ENCODE assay signal across 19 cellular contexts in genomic region chr11:35559949-35560348, GRCh38. TPM values are rescaled to one million over a fixed set of nuclear protein-coding genes. Genes with fewer than 3 reads are reported as not detected.
DNase-seq lines count a peak whose midpoint lies in the region; ATAC-seq, FAIRE-seq and TF ChIP-seq lines count a peak whose summit lies in the region.
"Had no signal": no experiment of that assay in that cellular context is flagged by ENCODE, and none has a peak within 500 bp of the region (broad histone marks: within the 10 kb centered on the region; RNA-seq: fewer than 3 reads in every experiment).

No MANE protein-coding gene starts in this region.

- no peaks in the 10 kb centered on the region for H3F3A ChIP-seq in neural progenitor cell (ENCODE audit: low read depth)

- no peak overlapping the region for H4K8ac ChIP-seq in IMR-90 (ENCODE audit: low read depth in 2 of 2, low read length in 2 of 2)

- H3K9me3 ChIP-seq in IMR-90 (ENCODE audit: control insufficient read depth, insufficient read depth, low read length): no peaks in the 10 kb centered on the region
- H3K9me3 ChIP-seq in astrocyte (ENCODE audit: insufficient read depth, low read depth, low read length): no peaks in the 10 kb centered on the region
- no peaks in the 10 kb centered on the region for H3K9me3 ChIP-seq in neural progenitor cell (ENCODE audit: low read depth)
- H3K9me3 ChIP-seq: A549, Caco-2, HAP-1 had no signal

- no peaks in the 10 kb centered on the region for H3K27me3 ChIP-seq in IMR-90 (ENCODE audit: control insufficient read depth, insufficient read depth, low read length)
- H3K27me3 ChIP-seq in astrocyte (ENCODE audit: insufficient read depth, low read length): no peaks in the 10 kb centered on the region
- no peaks in the 10 kb centered on the region for H3K27me3 ChIP-seq in foreskin keratinocyte
- H3K27me3 ChIP-seq in neural progenitor cell: no peaks in the 10 kb centered on the region

- no peak overlapping the region for H3K4me3 ChIP-seq in IMR-90 (ENCODE audit: insufficient read depth, low read depth, low read length)
- H3K4me3 ChIP-seq in astrocyte (ENCODE audit: insufficient read depth, low read depth, low read length): no peak overlapping the region
- H3K4me3 ChIP-seq in neural progenitor cell: no peak overlapping the region
- H3K4me3 ChIP-seq: A549, GM23248, HAP-1 had no signal

- CTCF ChIA-PET in IMR-90 (lab: Yijun Ruan, JAX): interaction anchor here (1.2 kb wide), 1 partner anchor 15 kb away, joined by 3 read pairs; no protein-coding TSS in a partner anchor

- H3K4me2 ChIP-seq in IMR-90 (ENCODE audit: low read depth, low read length) (no peak overlapping the region), astrocyte (ENCODE audit: low read length) (no peak overlapping the region), neural progenitor cell (no peak overlapping the region)
- H3K4me2 ChIP-seq: A549 had no signal

- TF ChIP-seq CTCF in IMR-90 (conservative IDR thresholded peaks at IDR 0.05; ENCODE audit: low read depth, low read length) (no peak), astrocyte (IDR thresholded peaks at IDR 0.05; ENCODE audit: insufficient read depth, low read depth, low read length) (no peak), foreskin keratinocyte (conservative IDR thresholded peaks at IDR 0.05) (no peak), neural progenitor cell (IDR thresholded peaks at IDR 0.05) (no peak)

- H3K4ac ChIP-seq in IMR-90 (ENCODE audit: low read depth, low read length): no peak overlapping the region

- H2BK120ac ChIP-seq in IMR-90 (ENCODE audit: low read depth, low read length): peak overlapping the region; percentile 27; the same call in 1 of the 2 replicates

- H3K4me1 Mint-ChIP-seq in astrocyte (ENCODE audit: low read depth, unreplicated experiment) (peaks cover 5% of the 10 kb centered on the region), neural progenitor cell (peaks cover 8% of the 10 kb centered on the region)

- no peak overlapping the region for H3K14ac ChIP-seq in IMR-90 (replicated peaks; ENCODE audit: low read depth, low read length)

- H3K9me3 Mint-ChIP-seq in astrocyte (ENCODE audit: unreplicated experiment) (no peaks in the 10 kb centered on the region), neural progenitor cell (no peaks in the 10 kb centered on the region)
- H3K9me3 Mint-ChIP-seq: CD4-positive, alpha-beta T cell had no signal

- H3K36me3 ChIP-seq in IMR-90 (ENCODE audit: control insufficient read depth, insufficient read depth, low read length) (no peaks in the 10 kb centered on the region), astrocyte (ENCODE audit: insufficient read depth, low read length) (no peaks in the 10 kb centered on the region), neural progenitor cell (no peaks in the 10 kb centered on the region)
- H3K36me3 ChIP-seq: HAP-1 had no signal

- H3K79me2 ChIP-seq in astrocyte (ENCODE audit: insufficient read depth, low read length): no peaks in the 10 kb centered on the region
- no peaks in the 10 kb centered on the region for H3K79me2 ChIP-seq in neural progenitor cell (ENCODE audit: low read depth)

- TF ChIP-seq RAD21 in IMR-90 (IDR thresholded peaks at IDR 0.05; ENCODE audit: low read length): no peak

- H4K91ac ChIP-seq in IMR-90 (ENCODE audit: insufficient read depth, low read depth, low read length): no peak overlapping the region; the same call in 1 of the 2 replicates

- H3K27ac ChIP-seq in IMR-90 (ENCODE audit: insufficient read depth, low read length): no peak overlapping the region
- H3K27ac ChIP-seq in astrocyte (ENCODE audit: low read depth, low read length): no peak overlapping the region
- H3K27ac ChIP-seq in foreskin keratinocyte: no peak overlapping the region
- no peak overlapping the region for H3K27ac ChIP-seq in neural progenitor cell
- H3K27ac ChIP-seq: 22Rv1, A549, C4-2B, GM23248 had no signal

- no peak for TF ChIP-seq POLR2A in IMR-90 (IDR thresholded peaks at IDR 0.05; ENCODE audit: low read depth, low read length)

- H3K27me3 Mint-ChIP-seq in astrocyte (ENCODE audit: low read depth, unreplicated experiment): peaks cover 9% of the 10 kb centered on the region
- H3K27me3 Mint-ChIP-seq in neural progenitor cell (ENCODE audit: insufficient read depth, low read depth): peaks cover 4% of the 10 kb centered on the region

- ATAC-seq in IMR-90 (ENCODE audit: low read depth) (no peak), foreskin keratinocyte (peak; percentile 93)
- ATAC-seq: A549 had no signal

- in situ Hi-C loops in IMR-90 (cut with MboI; ENCODE audit: low sequenced_read_pairs): no loop called here

- no peak overlapping the region for H3K56ac ChIP-seq in IMR-90 (ENCODE audit: extremely low read depth, insufficient read depth, low read length)

- no peak overlapping the region for H4K5ac ChIP-seq in IMR-90 (ENCODE audit: low read depth, low read length)

- H3K27ac Mint-ChIP-seq in astrocyte (ENCODE audit: unreplicated experiment) (peak overlapping the region; percentile 13), neural progenitor cell (peak overlapping the region; percentile 53)
- H3K27ac Mint-ChIP-seq: CD4-positive, alpha-beta T cell had no signal

- DNase-seq in IMR-90: no peak
- DNase-seq in astrocyte (ENCODE audit: low read depth): no peak
- DNase-seq in foreskin keratinocyte: no peak
- DNase-seq in neural progenitor cell (ENCODE audit: low spot score): no peak
- no peak for DNase-seq in stimulated activated CD4-positive, alpha-beta T cell treated with anti-CD3 and anti-CD28 coated beads, Interleukin-1b, Interleukin-23, amount 100 ng/mL, for 48 hours
- DNase-seq in KG1 (lab: John Stamatoyannopoulos, UW): no peak
- no peak for DNase-seq in NCI-H2171 (lab: John Stamatoyannopoulos, UW)
- DNase-seq: AML-193; Caco-2; CD4-positive, alpha-beta T cell; GM23248 had no signal

- H2AK5ac ChIP-seq in IMR-90 (ENCODE audit: low read depth, low read length): 0 out of 2 replicates have a peak overlapping the region, but pooled peaks have one; percentile 21

- no peak overlapping the region for H3K4me3 Mint-ChIP-seq in astrocyte (ENCODE audit: unreplicated experiment)
- no peak overlapping the region for H3K4me3 Mint-ChIP-seq in neural progenitor cell
- H3K4me3 Mint-ChIP-seq: CD4-positive, alpha-beta T cell had no signal

- POLR2A ChIA-PET in IMR-90 (lab: Charles Lee; ENCODE audit: unreplicated experiment): no interaction called here

- peak overlapping the region; percentile 15; the same call in 1 of the 2 replicates for H2BK20ac ChIP-seq in IMR-90 (ENCODE audit: low read depth, low read length)

- no peak overlapping the region for H3K18ac ChIP-seq in IMR-90 (ENCODE audit: low read depth, low read length)

- dilution Hi-C loops in IMR-90 (cut with HindIII; ENCODE audit: low sequenced_read_pairs, unreplicated experiment): no loop called here

- no peaks in the 10 kb centered on the region for H3K36me3 Mint-ChIP-seq in astrocyte (ENCODE audit: low read depth, unreplicated experiment)
- no peaks in the 10 kb centered on the region for H3K36me3 Mint-ChIP-seq in neural progenitor cell

- no peak overlapping the region for H2AK9ac ChIP-seq in IMR-90 (replicated peaks; ENCODE audit: low read depth, low read length, poor library complexity)

- intact Hi-C loops in IMR-90 (cut with micrococcal nuclease): no loop called here

- no peak for FAIRE-seq in astrocyte (lab: Jason Lieb, UNC)
- FAIRE-seq: A549, D721Med, G401.6, GM12892, GM18507 had no signal

- no peaks in the 10 kb centered on the region for H4K20me1 ChIP-seq in IMR-90 (ENCODE audit: insufficient read depth, low read length)
- no peaks in the 10 kb centered on the region for H4K20me1 ChIP-seq in astrocyte (ENCODE audit: insufficient read depth, low read length)
- H4K20me1 ChIP-seq in neural progenitor cell (ENCODE audit: low read depth): no peaks in the 10 kb centered on the region

- no peak overlapping the region for H2BK15ac ChIP-seq in IMR-90 (ENCODE audit: low read depth, low read length)

- 93% methylated on average over 5 of the region's 5 CpGs; no CpG with 5 or more reads in 1 of the 2 experiments for WGBS in IMR-90 (ENCODE audit: extremely low coverage in 2 of 2, insufficient read length in 1 of 2), 2 experiments

- H3K9ac ChIP-seq in IMR-90 (ENCODE audit: low read depth, low read length) (no peak overlapping the region), astrocyte (ENCODE audit: low read length) (no peak overlapping the region), neural progenitor cell (no peak overlapping the region)
- H3K9ac ChIP-seq: GM23248 had no signal

- H3K4me1 ChIP-seq in IMR-90 (ENCODE audit: control insufficient read depth, insufficient read depth, low read length) (peaks cover 5% of the 10 kb centered on the region), astrocyte (ENCODE audit: insufficient read depth, low read length) (peaks cover 2% of the 10 kb centered on the region), foreskin keratinocyte (no peaks in the 10 kb centered on the region), neural progenitor cell (peaks cover 2% of the 10 kb centered on the region)
- H3K4me1 ChIP-seq: A549, Caco-2, HAP-1 had no signal

- H3K23ac ChIP-seq in IMR-90 (ENCODE audit: low read depth, low read length): no peak overlapping the region; the same call in 1 of the 2 replicates

- H3K9me1 ChIP-seq in IMR-90 (ENCODE audit: insufficient read depth, low read length): peaks cover 2% of the 10 kb centered on the region; the same call in 1 of the 2 replicates

- no peak overlapping the region for H2AFZ ChIP-seq in IMR-90 (replicated peaks; ENCODE audit: low read length, poor library complexity)
- no peak overlapping the region for H2AFZ ChIP-seq in astrocyte (ENCODE audit: low read depth, low read length)
- H2AFZ ChIP-seq in neural progenitor cell (replicated peaks): no peak overlapping the region
- H2AFZ ChIP-seq: GM23248 had no signal

- H2BK5ac ChIP-seq in IMR-90 (ENCODE audit: low read depth, low read length, poor library complexity, severe bottlenecking): no peak overlapping the region

- 0 out of 4 replicates have a peak, but pooled peaks cover 0 to 2% of the 10 kb centered on the region in 2 experiments for H3K79me1 ChIP-seq in IMR-90 (ENCODE audit: low read depth in 1 of 2, low read length in 2 of 2)

- BruUV-seq in IMR-90 (replicated peaks; lab: Mats Ljungman, UMichigan): no TSS peak

RNA-seq across cellular contexts. Expression of gene PAMR1, which starts 34.5 kb away (rescaled TPM):
- total RNA-seq in IMR-90 (2012; rRNA removed) (65.5 and 80.7 TPM in 2 replicates), astrocyte (12.6 and 18.0 TPM in 2 replicates), foreskin keratinocyte (0.46 and 0.68 TPM in 2 replicates), neural progenitor cell (ENCODE audit: low replicate concordance) (209 and 285 TPM in 2 replicates)
- polyA plus RNA-seq in IMR-90 (2012; rRNA removed) (67.5 and 70.7 TPM in 2 replicates), foreskin keratinocyte (0.37 and 0.62 TPM in 2 replicates)
- 61.3 and 83.4 TPM in 2 replicates for polyA plus RNA-seq in IMR-90 (2012; cell fraction: cytosol; rRNA removed)
- 102 and 106 TPM in 2 replicates for polyA plus RNA-seq in IMR-90 (2012; cell fraction: nucleus; rRNA removed; ENCODE audit: low replicate concordance)
- total RNA-seq: CD4-positive, alpha-beta T cell had no signal
- polyA plus RNA-seq: A549 had no signal

RNA-seq across cellular contexts. Expression of gene FJX1, which starts 58.3 kb away (rescaled TPM):
- total RNA-seq in IMR-90 (2012; rRNA removed) (8.1 and 8.4 TPM in 2 replicates), astrocyte (47.9 and 50.2 TPM in 2 replicates), foreskin keratinocyte (72.5 and 92.3 TPM in 2 replicates), neural progenitor cell (ENCODE audit: low replicate concordance) (53.3 and 155 TPM in 2 replicates)
- polyA plus RNA-seq in IMR-90 (2012; rRNA removed) (11.2 and 14.2 TPM in 2 replicates), foreskin keratinocyte (57.1 and 75.2 TPM in 2 replicates)
- 16.5 and 30.3 TPM in 2 replicates for polyA plus RNA-seq in IMR-90 (2012; cell fraction: cytosol; rRNA removed)
- 12.9 and 26.1 TPM in 2 replicates for polyA plus RNA-seq in IMR-90 (2012; cell fraction: nucleus; rRNA removed; ENCODE audit: low replicate concordance)
- total RNA-seq: CD4-positive, alpha-beta T cell had no signal
